ENCODE assay signal across 9 cellular contexts in the genomic region with DNA sequence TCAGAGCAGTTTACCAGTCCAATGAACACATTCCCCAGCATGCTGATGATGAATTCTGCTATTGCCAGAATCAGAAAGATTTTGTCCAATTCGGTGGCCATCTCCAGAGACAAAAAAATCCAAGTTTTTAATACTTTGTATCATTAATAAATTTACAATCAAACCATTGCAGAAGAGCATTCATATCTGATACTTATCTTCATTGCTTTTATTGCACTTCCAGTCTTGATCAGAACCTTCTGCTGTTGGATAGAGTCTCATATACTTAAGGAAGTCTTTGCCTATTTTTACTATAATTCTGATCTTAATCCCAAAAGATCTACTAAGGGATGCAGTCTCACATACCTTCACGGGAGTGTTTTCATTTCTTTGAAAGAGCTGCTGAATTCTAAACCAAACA. TPM values are rescaled to one million over a fixed set of nuclear protein-coding genes. Genes with fewer than 3 reads are reported as not detected.
"Had no signal": no experiment of that assay in that cellular context is flagged by ENCODE, and none has a peak within 500 bp of the region (broad histone marks: within the 10 kb centered on the region; RNA-seq: fewer than 3 reads in every experiment).

A gene with protein sequence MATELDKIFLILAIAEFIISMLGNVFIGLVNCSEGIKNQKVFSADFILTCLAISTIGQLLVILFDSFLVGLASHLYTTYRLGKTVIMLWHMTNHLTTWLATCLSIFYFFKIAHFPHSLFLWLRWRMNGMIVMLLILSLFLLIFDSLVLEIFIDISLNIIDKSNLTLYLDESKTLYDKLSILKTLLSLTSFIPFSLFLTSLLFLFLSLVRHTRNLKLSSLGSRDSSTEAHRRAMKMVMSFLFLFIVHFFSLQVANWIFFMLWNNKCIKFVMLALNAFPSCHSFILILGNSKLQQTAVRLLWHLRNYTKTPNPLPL (minus strand): TSS at position 101 of the 400 bp plus-strand sequence. CDS start 0 bp downstream, at position 101.

- H3K27me3 Mint-ChIP-seq: IgD-negative memory B cell had no signal

- H3K27ac ChIP-seq: HL-60 had no signal

- H3K4me3 Mint-ChIP-seq: IgD-negative memory B cell had no signal

- H3K27ac Mint-ChIP-seq: IgD-negative memory B cell had no signal

- ATAC-seq: HepG2, K562 had no signal

- H3K4me3 ChIP-seq: K562 had no signal

- DNase-seq: IMR-90, KBM-7, KG1 had no signal

- H3K9me3 Mint-ChIP-seq: IgD-negative memory B cell had no signal

RNA-seq across cellular contexts. Expression of the gene that starts here (rescaled TPM):
- total RNA-seq: HepG2, HT-29, HT1080, IMR-90, K562 had no signal
- polyA plus RNA-seq: HepG2, IgD-negative memory B cell, IMR-90, K562 had no signal
